ENCODE assay signal across 12 cellular contexts in genomic region chr17:65099475-65099874, GRCh38. TPM values are rescaled to one million over a fixed set of nuclear protein-coding genes. Genes with fewer than 3 reads are reported as not detected.
A peak's percentile ranks its signal among the peaks of the same experiment; 100 is the strongest.
DNase-seq lines count a peak whose midpoint lies in the region; ATAC-seq and TF ChIP-seq lines count a peak whose summit lies in the region.
"Had no signal": no experiment of that assay in that cellular context is flagged by ENCODE, and none has a peak within 500 bp of the region (broad histone marks: within the 10 kb centered on the region; RNA-seq: fewer than 3 reads in every experiment).

No MANE protein-coding gene starts in this region.

- peaks cover 2% of the 10 kb centered on the region for H3K27me3 Mint-ChIP-seq in activated T-helper 2 cell treated with anti-CD3 and anti-CD28 coated beads, Interferon-gamma antibody, Interleukin-2, Interleukin-4, amounts not matched to agents 10 μg/mL and 5 μg/mL and 100 μg/mL, durations not matched to agents 14 hours and 24 hours and 36 hours (ENCODE audit: low read depth)
- peaks cover 7% of the 10 kb centered on the region for H3K27me3 Mint-ChIP-seq in nephron (ENCODE audit: low read depth)
- H3K27me3 Mint-ChIP-seq: activated naive CD8-positive, alpha-beta T cell had no signal

- no peak overlapping the region for H3K27ac ChIP-seq in BLaER1 treated with 17β-estradiol and CSF1 and Interleukin-3, amounts not matched to agents 10 nM and 100 nM
- no peak overlapping the region for H3K27ac ChIP-seq in HCT116 (ENCODE audit: low read depth, low read length)

- H3K9me3 ChIP-seq in BLaER1 treated with 17β-estradiol and CSF1 and Interleukin-3, amounts not matched to agents 10 nM and 100 nM (replicated peaks in 1 of 11): no peaks in the 10 kb centered on the region
- no peaks in the 10 kb centered on the region for H3K9me3 ChIP-seq in HCT116 (ENCODE audit: control insufficient read depth in 1 of 2, insufficient read depth in 1 of 2, low read depth in 1 of 2, low read length in 2 of 2)
- H3K9me3 ChIP-seq: lower lobe of right lung, neutrophil had no signal

- H3K36me3 ChIP-seq in BLaER1 treated with 17β-estradiol and CSF1 and Interleukin-3, amounts not matched to agents 10 nM and 100 nM: no peaks in the 10 kb centered on the region
- no peaks in the 10 kb centered on the region for H3K36me3 ChIP-seq in HCT116 (ENCODE audit: control insufficient read depth in 1 of 2, insufficient read depth in 2 of 2, low read length in 2 of 2)
- H3K36me3 ChIP-seq: lower lobe of right lung, neutrophil had no signal

- DNase-seq in HCT116 (ENCODE audit: low read depth, low spot score) (no peak), kidney glomerular epithelial cell (lab: John Stamatoyannopoulos, UW) (no peak), superior temporal gyrus (ENCODE audit: extremely low spot score) (no peak), left lobe of liver (ENCODE audit: low spot score) (no peak), nucleus accumbens (lab: John Stamatoyannopoulos, UW) (no peak)
- no peak for DNase-seq in activated T-helper 2 cell treated with anti-CD3 and anti-CD28 coated beads, Interferon-gamma antibody, Interleukin-2, Interleukin-4, amounts not matched to agents 10 μg/mL and 5 μg/mL and 100 μg/mL, durations not matched to agents 14 hours and 24 hours and 36 hours (ENCODE audit: low spot score)
- DNase-seq: NCI-H1436 treated with DMSO at 0.1 percent for 48 hours had no signal

- no peak overlapping the region for H3K9ac ChIP-seq in BLaER1 treated with 17β-estradiol and CSF1 and Interleukin-3, amounts not matched to agents 10 nM and 100 nM
- no peak overlapping the region for H3K9ac ChIP-seq in HCT116 (ENCODE audit: low read length)

- CTCF ChIA-PET in HCT116 (lab: Charles Lee): interaction anchor here (1.0 to 3.5 kb wide), 24 partner anchors 9 to 679 kb away, joined by 3 to 27 read pairs (median 8); partner anchors contain the start of genes GNA13 and RGS9

- no peak for TF ChIP-seq CTCF in HCT116 (IDR thresholded peaks at IDR 0.05 in 2 of 3, conservative IDR thresholded peaks at IDR 0.05 in 1 of 3; ENCODE audit: borderline replicate concordance in 1 of 3, insufficient read depth in 1 of 3, low read depth in 2 of 3, low read length in 2 of 3)
- no peak for TF ChIP-seq CTCF in nephron (IDR thresholded peaks at IDR 0.05; ENCODE audit: unreplicated experiment in 3 of 3)

- POLR2A ChIA-PET in HCT116 (lab: Charles Lee): interaction anchor here (0.7 to 2.5 kb wide), 11 partner anchors 10 to 322 kb away, joined by 3 to 8 read pairs (median 4); partner anchors contain the start of gene GNA13

- H3K4me2 ChIP-seq in BLaER1 treated with 17β-estradiol and CSF1 and Interleukin-3, amounts not matched to agents 10 nM and 100 nM: peak overlapping the region in 6 of 11 experiments; percentile 53 to 88 (median 72); a peak in 8 of 22 replicates
- H3K4me2 ChIP-seq in HCT116 (ENCODE audit: low read length): peak overlapping the region; percentile 85

- H3K9me2 ChIP-seq in HCT116 (ENCODE audit: insufficient read depth): no peaks in the 10 kb centered on the region

- TF ChIP-seq POLR2A in HCT116 (IDR thresholded peaks at IDR 0.05; ENCODE audit: borderline replicate concordance, extremely low read depth, insufficient read depth, insufficient read length): no peak

- no peaks in the 10 kb centered on the region for H3K9me3 Mint-ChIP-seq in activated T-helper 2 cell treated with anti-CD3 and anti-CD28 coated beads, Interferon-gamma antibody, Interleukin-2, Interleukin-4, amounts not matched to agents 10 μg/mL and 5 μg/mL and 100 μg/mL, durations not matched to agents 14 hours and 24 hours and 36 hours
- no peaks in the 10 kb centered on the region for H3K9me3 Mint-ChIP-seq in nephron

- H2AFZ ChIP-seq in HCT116 (ENCODE audit: low read depth, low read length, poor library complexity, severe bottlenecking): no peak overlapping the region

- intact Hi-C loops in HCT116 (cut with micrococcal nuclease): no loop called here
- intact Hi-C loops in activated T-helper 2 cell treated with anti-CD3 and anti-CD28 coated beads, Interferon-gamma antibody, Interleukin-2, Interleukin-4, amounts not matched to agents 10 μg/mL and 5 μg/mL and 100 μg/mL, durations not matched to agents 14 hours and 24 hours and 36 hours (cut with micrococcal nuclease): no loop called here

- H3K36me3 Mint-ChIP-seq in activated T-helper 2 cell treated with anti-CD3 and anti-CD28 coated beads, Interferon-gamma antibody, Interleukin-2, Interleukin-4, amounts not matched to agents 10 μg/mL and 5 μg/mL and 100 μg/mL, durations not matched to agents 14 hours and 24 hours and 36 hours (ENCODE audit: low read depth): no peaks in the 10 kb centered on the region
- H3K36me3 Mint-ChIP-seq in nephron (ENCODE audit: low read depth): no peaks in the 10 kb centered on the region
- H3K36me3 Mint-ChIP-seq: activated naive CD8-positive, alpha-beta T cell had no signal

- no TSS peak for BruUV-seq in HCT116 (replicated peaks; lab: Mats Ljungman, UMichigan)

- TF ChIP-seq RAD21 in HCT116 (IDR thresholded peaks at IDR 0.05; ENCODE audit: low read depth): no peak

- H3K4me1 Mint-ChIP-seq in activated T-helper 2 cell treated with anti-CD3 and anti-CD28 coated beads, Interferon-gamma antibody, Interleukin-2, Interleukin-4, amounts not matched to agents 10 μg/mL and 5 μg/mL and 100 μg/mL, durations not matched to agents 14 hours and 24 hours and 36 hours (ENCODE audit: low read depth): peaks cover 31% of the 10 kb centered on the region
- peaks cover 23% of the 10 kb centered on the region for H3K4me1 Mint-ChIP-seq in nephron

- no peak for ATAC-seq in HCT116
- no peak for ATAC-seq in left lobe of liver

- no peak overlapping the region for H3K4me3 ChIP-seq in BLaER1 treated with 17β-estradiol and CSF1 and Interleukin-3, amounts not matched to agents 10 nM and 100 nM
- no peak overlapping the region for H3K4me3 ChIP-seq in HCT116 (replicated peaks in 1 of 2; ENCODE audit: low read depth in 1 of 2, low read length in 2 of 2)

- peak overlapping the region; percentile 33 for H3K27ac Mint-ChIP-seq in activated T-helper 2 cell treated with anti-CD3 and anti-CD28 coated beads, Interferon-gamma antibody, Interleukin-2, Interleukin-4, amounts not matched to agents 10 μg/mL and 5 μg/mL and 100 μg/mL, durations not matched to agents 14 hours and 24 hours and 36 hours
- H3K27ac Mint-ChIP-seq in nephron: peak overlapping the region in 1 of 3 experiments; percentile 59

- H3K27me3 ChIP-seq in BLaER1 treated with 17β-estradiol and CSF1 and Interleukin-3, amounts not matched to agents 10 nM and 100 nM: no peaks in the 10 kb centered on the region
- no peaks in the 10 kb centered on the region for H3K27me3 ChIP-seq in HCT116 (ENCODE audit: insufficient read depth, low read length)

- H3K4me3 Mint-ChIP-seq in activated T-helper 2 cell treated with anti-CD3 and anti-CD28 coated beads, Interferon-gamma antibody, Interleukin-2, Interleukin-4, amounts not matched to agents 10 μg/mL and 5 μg/mL and 100 μg/mL, durations not matched to agents 14 hours and 24 hours and 36 hours (ENCODE audit: low read depth): peak overlapping the region; percentile 5
- H3K4me3 Mint-ChIP-seq in nephron: peak overlapping the region in 2 of 3 experiments; percentile 52 to 73

- RAD21 ChIA-PET in HCT116 (lab: Charles Lee; ENCODE audit: low non-redundant PET in 1 of 2, low total read pairs in 2 of 2, uncharacterized antibody in 2 of 2, unreplicated experiment in 2 of 2): interaction anchor here (1.0 to 1.3 kb wide), 4 partner anchors 24 to 43 kb away, joined by 3 to 5 read pairs (median 4); partner anchors contain the start of gene GNA13 (in 2 of the 2)

- H4K20me1 ChIP-seq in BLaER1 treated with 17β-estradiol and CSF1 and Interleukin-3, amounts not matched to agents 10 nM and 100 nM: no peaks in the 10 kb centered on the region
- no peaks in the 10 kb centered on the region for H4K20me1 ChIP-seq in HCT116 (ENCODE audit: insufficient read depth)

- H3K79me2 ChIP-seq in HCT116 (ENCODE audit: insufficient read depth, low read length): no peaks in the 10 kb centered on the region

- H3K4me1 ChIP-seq in BLaER1 treated with 17β-estradiol and CSF1 and Interleukin-3, amounts not matched to agents 10 nM and 100 nM: peaks cover 6 to 22% (median 12%) of the 10 kb centered on the region in 10 experiments
- peaks cover 16 to 25% of the 10 kb centered on the region in 2 experiments for H3K4me1 ChIP-seq in HCT116 (ENCODE audit: control insufficient read depth in 1 of 2, insufficient read depth in 2 of 2, low read length in 2 of 2)

TF ChIP-seq in HCT116, 20 proteins besides CTCF, POLR2A, EP300 and RAD21 (continues in another document):
- no peak for TF ChIP-seq ZFX (IDR thresholded peaks at IDR 0.05)
- TF ChIP-seq EGR1 (IDR thresholded peaks at IDR 0.05; ENCODE audit: low read depth): no peak
- no peak for TF ChIP-seq CEBPB (IDR thresholded peaks at IDR 0.05; ENCODE audit: low read depth)
- TF ChIP-seq, protein P1, sequence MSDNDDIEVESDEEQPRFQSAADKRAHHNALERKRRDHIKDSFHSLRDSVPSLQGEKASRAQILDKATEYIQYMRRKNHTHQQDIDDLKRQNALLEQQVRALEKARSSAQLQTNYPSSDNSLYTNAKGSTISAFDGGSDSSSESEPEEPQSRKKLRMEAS (IDR thresholded peaks at IDR 0.05): no peak
- no peak for TF ChIP-seq ATF3 (IDR thresholded peaks at IDR 0.05)
- TF ChIP-seq FOSL1 (IDR thresholded peaks at IDR 0.05; ENCODE audit: low read depth): no peak
- TF ChIP-seq CBX3 (IDR thresholded peaks at IDR 0.05; ENCODE audit: low read depth): no peak
- no peak for TF ChIP-seq TCF7L2 (IDR thresholded peaks at IDR 0.05; ENCODE audit: borderline replicate concordance, extremely low read depth, insufficient read depth, insufficient read length)
- TF ChIP-seq SRF (IDR thresholded peaks at IDR 0.05; ENCODE audit: low read depth): no peak
- no peak for TF ChIP-seq SIN3A (IDR thresholded peaks at IDR 0.05; ENCODE audit: low read depth)

RNA-seq across cellular contexts. Expression of gene RGS9, which starts 37.7 kb away (rescaled TPM):
- total RNA-seq in HCT116 (2021; ENCODE audit: unreplicated experiment): 8.6 TPM
- polyA plus RNA-seq in HCT116 (2012): 4.1 and 5.2 TPM in 2 replicates
- total RNA-seq in activated T-helper 2 cell treated with anti-CD3 and anti-CD28 coated beads, Interferon-gamma antibody, Interleukin-2, Interleukin-4, amounts not matched to agents 10 μg/mL and 5 μg/mL and 100 μg/mL, durations not matched to agents 14 hours and 24 hours and 36 hours: 16.1 and 16.3 TPM in 2 replicates
- total RNA-seq in left lobe of liver: 3.0 TPM

RNA-seq across cellular contexts. Expression of gene GNA13, which starts 42.9 kb away (rescaled TPM):
- total RNA-seq in HCT116 (2021; ENCODE audit: unreplicated experiment): 49.4 TPM
- polyA plus RNA-seq in HCT116 (2012): 15.6 and 19.3 TPM in 2 replicates
- total RNA-seq in activated T-helper 2 cell treated with anti-CD3 and anti-CD28 coated beads, Interferon-gamma antibody, Interleukin-2, Interleukin-4, amounts not matched to agents 10 μg/mL and 5 μg/mL and 100 μg/mL, durations not matched to agents 14 hours and 24 hours and 36 hours: 63.8 and 68.7 TPM in 2 replicates
- total RNA-seq in left lobe of liver: 11.8 TPM
